Comparison of ENCODE assay signal across 20 cellular contexts in genomic region chr9:131260751-131261452, GRCh38. TPM values are rescaled to one million over a fixed set of nuclear protein-coding genes. Genes with fewer than 3 reads are reported as not detected.
A peak's percentile ranks its signal among the peaks of the same experiment; 100 is the strongest.
DNase-seq lines count a peak whose midpoint lies in the region; ATAC-seq lines count a peak whose summit lies in the region.
"Had no signal": no experiment of that assay in that cellular context is flagged by ENCODE, and none has a peak within 500 bp of the region (broad histone marks: within the 10 kb centered on the region; RNA-seq: fewer than 3 reads in every experiment).

No MANE protein-coding gene starts in this region.

- H3K4me3 Mint-ChIP-seq in stimulated activated naive CD8-positive, alpha-beta T cell treated with anti-CD3 and anti-CD28 coated beads, Interleukin-15, amount 100 ng/mL, for 72 hours: no peak overlapping the region
- no peak overlapping the region for H3K4me3 Mint-ChIP-seq in activated CD8-positive, alpha-beta T cell treated with anti-CD3 and anti-CD28 coated beads, Interleukin-2, amount 10 ng/mL, durations not matched to agents 7 days and 5 days
- H3K4me3 Mint-ChIP-seq in immature natural killer cell: no peak overlapping the region
- no peak overlapping the region for H3K4me3 Mint-ChIP-seq in T-helper 2 cell treated with Interferon-gamma antibody and Interleukin-4, amounts not matched to agents 5 μg/mL and 100 μg/mL, for 36 hours
- H3K4me3 Mint-ChIP-seq: nephron had no signal

- POLR2A ChIA-PET in activated CD8-positive, alpha-beta T cell treated with anti-CD3 and anti-CD28 coated beads, Interleukin-2, amount 10 ng/mL, durations not matched to agents 7 days and 5 days (lab: Charles Lee): interaction anchor here (0.8 to 10.8 kb wide), 2 partner anchors 11 to 19 kb away, joined by 3 to 330 read pairs; partner anchors contain the start of gene FAM78A

- peaks cover 83% of the 10 kb centered on the region for H3K4me1 Mint-ChIP-seq in stimulated activated naive CD8-positive, alpha-beta T cell treated with anti-CD3 and anti-CD28 coated beads, Interleukin-15, amount 100 ng/mL, for 72 hours
- peaks cover 85% of the 10 kb centered on the region for H3K4me1 Mint-ChIP-seq in activated CD8-positive, alpha-beta T cell treated with anti-CD3 and anti-CD28 coated beads, Interleukin-2, amount 10 ng/mL, durations not matched to agents 7 days and 5 days (ENCODE audit: low read depth)
- peaks cover 57 to 66% of the 10 kb centered on the region in 2 donors for H3K4me1 Mint-ChIP-seq in immature natural killer cell
- peaks cover 45% of the 10 kb centered on the region for H3K4me1 Mint-ChIP-seq in T-helper 2 cell treated with Interferon-gamma antibody and Interleukin-4, amounts not matched to agents 5 μg/mL and 100 μg/mL, for 36 hours (ENCODE audit: low read depth)

- H3K27ac Mint-ChIP-seq in stimulated activated naive CD8-positive, alpha-beta T cell treated with anti-CD3 and anti-CD28 coated beads, Interleukin-15, amount 100 ng/mL, for 72 hours: peak overlapping the region in 1 of 2 donors; percentile 76
- peak overlapping the region; percentile 61 for H3K27ac Mint-ChIP-seq in activated CD8-positive, alpha-beta T cell treated with anti-CD3 and anti-CD28 coated beads, Interleukin-2, amount 10 ng/mL, durations not matched to agents 7 days and 5 days
- peak overlapping the region in 5 of 6 donors; percentile 27 to 70 (median 55) for H3K27ac Mint-ChIP-seq in immature natural killer cell
- H3K27ac Mint-ChIP-seq in T-helper 2 cell treated with Interferon-gamma antibody and Interleukin-4, amounts not matched to agents 5 μg/mL and 100 μg/mL, for 36 hours: no peak overlapping the region
- H3K27ac Mint-ChIP-seq: nephron had no signal

- peak; percentile 1 for DNase-seq in stimulated activated naive CD8-positive, alpha-beta T cell treated with anti-CD3 and anti-CD28 coated beads, Interleukin-15, Interleukin-2, amounts not matched to agents 100 U/mL and 50 U/mL, for 24 hours
- DNase-seq in stimulated activated naive CD8-positive, alpha-beta T cell treated with anti-CD3 and anti-CD28 coated beads, Interleukin-15, amount 100 ng/mL, for 72 hours: no peak
- no peak for DNase-seq in activated CD8-positive, alpha-beta T cell treated with anti-CD3 and anti-CD28 coated beads, Interleukin-2, amount 10 ng/mL, durations not matched to agents 7 days and 5 days
- DNase-seq in immature natural killer cell (no peak), glomerular visceral epithelial cell (ENCODE audit: extremely low spot score) (no peak), NCI-H2227 (lab: John Stamatoyannopoulos, UW; ENCODE audit: unreplicated experiment) (no peak)
- DNase-seq in T-helper 2 cell treated with Interferon-gamma antibody and Interleukin-4, amounts not matched to agents 5 μg/mL and 100 μg/mL, for 36 hours (ENCODE audit: low spot score): no peak
- DNase-seq: activated T-cell treated with anti-CD3 and anti-CD28 coated beads, Interleukin-2, amount 50 U/mL, for 1 hour; adrenal gland; Caco-2; colonic mucosa; hippocampal formation; mesenchymal stem cell; NCI-H187 treated with DMSO at 0.1 percent for 48 hours; NCI-H345; NCI-H82; stimulated activated CD4-positive, alpha-beta T cell treated with anti-CD3 and anti-CD28 coated beads, Interleukin-2, amount 100 ng/mL, for 24 hours; thyroid gland had no signal

- H3K27me3 Mint-ChIP-seq in stimulated activated naive CD8-positive, alpha-beta T cell treated with anti-CD3 and anti-CD28 coated beads, Interleukin-15, amount 100 ng/mL, for 72 hours: no peaks in the 10 kb centered on the region
- no peaks in the 10 kb centered on the region for H3K27me3 Mint-ChIP-seq in activated CD8-positive, alpha-beta T cell treated with anti-CD3 and anti-CD28 coated beads, Interleukin-2, amount 10 ng/mL, durations not matched to agents 7 days and 5 days (ENCODE audit: low read depth)
- H3K27me3 Mint-ChIP-seq in immature natural killer cell (ENCODE audit: low read depth in 3 of 3): peaks cover 12 to 15% (median 15%) of the 10 kb centered on the region in 3 donors
- no peaks in the 10 kb centered on the region for H3K27me3 Mint-ChIP-seq in T-helper 2 cell treated with Interferon-gamma antibody and Interleukin-4, amounts not matched to agents 5 μg/mL and 100 μg/mL, for 36 hours (ENCODE audit: low read depth)

- peaks cover 75% of the 10 kb centered on the region for H3K36me3 Mint-ChIP-seq in activated CD8-positive, alpha-beta T cell treated with anti-CD3 and anti-CD28 coated beads, Interleukin-2, amount 10 ng/mL, durations not matched to agents 7 days and 5 days (ENCODE audit: low read depth)
- H3K36me3 Mint-ChIP-seq in immature natural killer cell: peaks cover 5 to 18% (median 10%) of the 10 kb centered on the region in 3 donors
- peaks cover 54% of the 10 kb centered on the region for H3K36me3 Mint-ChIP-seq in T-helper 2 cell treated with Interferon-gamma antibody and Interleukin-4, amounts not matched to agents 5 μg/mL and 100 μg/mL, for 36 hours (ENCODE audit: low read depth)

- no peaks in the 10 kb centered on the region for H3K9me3 Mint-ChIP-seq in stimulated activated naive CD8-positive, alpha-beta T cell treated with anti-CD3 and anti-CD28 coated beads, Interleukin-15, amount 100 ng/mL, for 72 hours
- no peaks in the 10 kb centered on the region for H3K9me3 Mint-ChIP-seq in activated CD8-positive, alpha-beta T cell treated with anti-CD3 and anti-CD28 coated beads, Interleukin-2, amount 10 ng/mL, durations not matched to agents 7 days and 5 days (ENCODE audit: insufficient read depth)
- H3K9me3 Mint-ChIP-seq in immature natural killer cell: no peaks in the 10 kb centered on the region
- H3K9me3 Mint-ChIP-seq in T-helper 2 cell treated with Interferon-gamma antibody and Interleukin-4, amounts not matched to agents 5 μg/mL and 100 μg/mL, for 36 hours: no peaks in the 10 kb centered on the region
- H3K9me3 Mint-ChIP-seq: nephron had no signal

- no peak for ATAC-seq in stimulated activated naive CD8-positive, alpha-beta T cell treated with anti-CD3 and anti-CD28 coated beads, Interleukin-15, Interleukin-2, amounts not matched to agents 100 U/mL and 50 U/mL, for 24 hours
- no peak for ATAC-seq in stimulated activated naive CD8-positive, alpha-beta T cell treated with anti-CD3 and anti-CD28 coated beads, Interleukin-15, amount 100 ng/mL, for 72 hours
- ATAC-seq in activated CD8-positive, alpha-beta T cell treated with anti-CD3 and anti-CD28 coated beads, Interleukin-2, amount 10 ng/mL, durations not matched to agents 7 days and 5 days: no peak

- CTCF ChIA-PET in activated CD8-positive, alpha-beta T cell treated with anti-CD3 and anti-CD28 coated beads, Interleukin-2, amount 10 ng/mL, durations not matched to agents 7 days and 5 days (lab: Charles Lee): interaction anchor here (1.4 kb wide), 1 partner anchor 76 kb away, joined by 3 read pairs; no protein-coding TSS in a partner anchor

RNA-seq across cellular contexts. Expression of gene FAM78A, which starts 15.4 kb away (rescaled TPM):
- 100 to 1,000 TPM in 1 of 2 experiments, 10 to 100 TPM in 1; 99.2 to 101 TPM for total RNA-seq in activated CD8-positive, alpha-beta T cell treated with anti-CD3 and anti-CD28 coated beads, Interleukin-2, amount 10 ng/mL, durations not matched to agents 7 days and 5 days
- polyA plus RNA-seq in immature natural killer cell: 10 to 100 TPM in 1 of 3 donors, 1 to 10 TPM in 2; 5.0 to 20.8 (median 7.5) TPM

RNA-seq across cellular contexts. Expression of gene PLPP7, which starts 28.6 kb away (rescaled TPM):
- total RNA-seq in activated CD8-positive, alpha-beta T cell treated with anti-CD3 and anti-CD28 coated beads, Interleukin-2, amount 10 ng/mL, durations not matched to agents 7 days and 5 days: under 1 TPM in 1 of 2 experiments, not detected in 1; 0.21 TPM
- polyA plus RNA-seq in immature natural killer cell: 1 to 10 TPM in 2 of 3 donors, under 1 TPM in 1; 0.44 to 1.4 (median 1.2) TPM
- polyA plus RNA-seq: keratinocyte had no signal
